In genomic region chr6:11961137-11961779, GRCh38 we compare ENCODE assay signal across 35 cellular contexts.
"Had no signal": no experiment of that assay in that cellular context is flagged by ENCODE, and none has a peak within 500 bp of the region (broad histone marks: within the 10 kb centered on the region; RNA-seq: fewer than 3 reads in every experiment).

No MANE protein-coding gene starts in this region.

- H3K36me3 Mint-ChIP-seq: activated CD4-positive, alpha-beta memory T cell treated with anti-CD3 and anti-CD28 coated beads for 36 hours; activated CD8-positive, alpha-beta memory T cell treated with anti-CD3 and anti-CD28 coated beads, Interleukin-2, amount 10 ng/mL, durations not matched to agents 7 days and 5 days; activated naive CD4-positive, alpha-beta T cell treated with anti-CD3 and anti-CD28 coated beads, Interleukin-2, amount 50 U/mL, for 24 hours; activated naive CD8-positive, alpha-beta T cell treated with anti-CD3 and anti-CD28 coated beads, Interleukin-2, amount 10 ng/mL, durations not matched to agents 7 days and 5 days had no signal

- H3K4me3 ChIP-seq: ascending aorta, PC-9 had no signal

- H3K4me2 ChIP-seq: KMS-11, PC-9 had no signal

- H3K27ac ChIP-seq: ascending aorta, KMS-11, PC-9, RWPE1, VCaP had no signal

- H3K9me3 Mint-ChIP-seq: activated B cell treated with CpG ODN at 0.5 μM for 24 hours; activated naive CD4-positive, alpha-beta T cell treated with anti-CD3 and anti-CD28 coated beads, Interleukin-2, amount 50 U/mL, for 24 hours; activated T-helper 2 cell treated with anti-CD3 and anti-CD28 coated beads, Interferon-gamma antibody, Interleukin-2, Interleukin-4, amounts not matched to agents 10 μg/mL and 5 μg/mL and 100 μg/mL, durations not matched to agents 14 hours and 24 hours and 36 hours had no signal

- H3K27me3 Mint-ChIP-seq: activated B cell treated with CpG ODN at 0.5 μM for 24 hours; activated CD4-positive, alpha-beta memory T cell treated with anti-CD3 and anti-CD28 coated beads for 36 hours; activated naive CD4-positive, alpha-beta T cell treated with anti-CD3 and anti-CD28 coated beads, Interleukin-2, amount 50 U/mL, for 24 hours; activated naive CD8-positive, alpha-beta T cell treated with anti-CD3 and anti-CD28 coated beads, Interleukin-2, amount 10 ng/mL, durations not matched to agents 7 days and 5 days had no signal

- H3K9me3 ChIP-seq: ascending aorta had no signal

- H3K27ac Mint-ChIP-seq: activated B cell treated with CpG ODN at 0.5 μM for 24 hours; activated CD4-positive, alpha-beta memory T cell treated with anti-CD3 and anti-CD28 coated beads for 36 hours; activated CD8-positive, alpha-beta memory T cell treated with anti-CD3 and anti-CD28 coated beads, Interleukin-2, amount 10 ng/mL, durations not matched to agents 7 days and 5 days; activated naive CD4-positive, alpha-beta T cell treated with anti-CD3 and anti-CD28 coated beads, Interleukin-2, amount 50 U/mL, for 24 hours; activated naive CD8-positive, alpha-beta T cell treated with anti-CD3 and anti-CD28 coated beads, Interleukin-2, amount 10 ng/mL, durations not matched to agents 7 days and 5 days; activated T-helper 2 cell treated with anti-CD3 and anti-CD28 coated beads, Interferon-gamma antibody, Interleukin-2, Interleukin-4, amounts not matched to agents 10 μg/mL and 5 μg/mL and 100 μg/mL, durations not matched to agents 14 hours and 24 hours and 36 hours had no signal

- H3K4me3 Mint-ChIP-seq: activated B cell treated with CpG ODN at 0.5 μM for 24 hours; activated CD4-positive, alpha-beta memory T cell treated with anti-CD3 and anti-CD28 coated beads for 36 hours; activated CD8-positive, alpha-beta memory T cell treated with anti-CD3 and anti-CD28 coated beads, Interleukin-2, amount 10 ng/mL, durations not matched to agents 7 days and 5 days; activated naive CD4-positive, alpha-beta T cell treated with anti-CD3 and anti-CD28 coated beads, Interleukin-2, amount 50 U/mL, for 24 hours; activated naive CD8-positive, alpha-beta T cell treated with anti-CD3 and anti-CD28 coated beads, Interleukin-2, amount 10 ng/mL, durations not matched to agents 7 days and 5 days had no signal

- H3K4me1 ChIP-seq: ascending aorta had no signal

- H3K4me1 Mint-ChIP-seq: activated B cell treated with CpG ODN at 0.5 μM for 24 hours; activated CD8-positive, alpha-beta memory T cell treated with anti-CD3 and anti-CD28 coated beads, Interleukin-2, amount 10 ng/mL, durations not matched to agents 7 days and 5 days; activated naive CD4-positive, alpha-beta T cell treated with anti-CD3 and anti-CD28 coated beads, Interleukin-2, amount 50 U/mL, for 24 hours; activated naive CD8-positive, alpha-beta T cell treated with anti-CD3 and anti-CD28 coated beads, Interleukin-2, amount 10 ng/mL, durations not matched to agents 7 days and 5 days had no signal

- H3K27me3 ChIP-seq: ascending aorta had no signal

- H3K36me3 ChIP-seq: ascending aorta had no signal

- ATAC-seq: activated CD8-positive, alpha-beta memory T cell treated with anti-CD3 and anti-CD28 coated beads, Interleukin-2, amount 10 ng/mL, durations not matched to agents 7 days and 5 days; Right ventricle myocardium inferior had no signal

- DNase-seq: activated B cell treated with CpG ODN at 0.5 μM for 24 hours; activated CD4-positive, alpha-beta memory T cell treated with anti-CD3 and anti-CD28 coated beads for 36 hours; activated CD4-positive, alpha-beta T cell treated with anti-CD3 and anti-CD28 coated beads for 4 hours; activated CD4-positive, alpha-beta T cell treated with anti-CD3 and anti-CD28 coated beads, Interleukin-2, amount 50 U/mL, for 1 hour; activated CD4-positive, CD25-positive, alpha-beta regulatory T cell treated with anti-CD3 and anti-CD28 coated beads, Interleukin-2, amount 50 U/mL, for 72 hours; activated CD8-positive, alpha-beta memory T cell treated with anti-CD3 and anti-CD28 coated beads for 24 hours; activated CD8-positive, alpha-beta memory T cell treated with anti-CD3 and anti-CD28 coated beads, Interleukin-2, amount 10 ng/mL, durations not matched to agents 7 days and 5 days; activated CD8-positive, alpha-beta memory T cell treated with anti-CD3 and anti-CD28 coated beads, Interleukin-2, amount 50 U/mL, for 48 hours; activated gamma-delta T cell; activated naive CD4-positive, alpha-beta T cell treated with Interleukin-2 at 50 U/mL for 16 hours; activated naive CD8-positive, alpha-beta T cell treated with anti-CD3 and anti-CD28 coated beads, Interleukin-2, amount 10 ng/mL, durations not matched to agents 7 days and 5 days; activated T-cell treated with anti-CD3 and anti-CD28 coated beads, Interleukin-2, amount 50 U/mL, for 48 hours; amygdala; MM.1S; MV-4-11; NCI-H1092; NCI-H1436 treated with DMSO at 0.1 percent for 48 hours; NCI-H1694 treated with DMSO at 0.1 percent for 48 hours; NCI-H345; NCI-H524 treated with DMSO at 0.1 percent for 48 hours; NK-92 treated with Interleukin-12 subunit alpha and Interleukin-12 subunit beta, amount 100 ng/mL, for 24 hours; PC-9; SIG-M5; SW 1271; T-helper 1 cell; T-helper 2 cell; T-helper 9 cell had no signal

- H2AFZ ChIP-seq: PC-9 had no signal

- H3K9ac ChIP-seq: KMS-11 had no signal

- FAIRE-seq: RCC 7860 had no signal
